12 cellular contexts compared by ENCODE assay signal in genomic region chr3:64166584-64167155, GRCh38. TPM values are rescaled to one million over a fixed set of nuclear protein-coding genes. Genes with fewer than 3 reads are reported as not detected.
A peak's percentile ranks its signal among the peaks of the same experiment; 100 is the strongest.
DNase-seq lines count a peak whose midpoint lies in the region; ATAC-seq and TF ChIP-seq lines count a peak whose summit lies in the region.
"Had no signal": no experiment of that assay in that cellular context is flagged by ENCODE, and none has a peak within 500 bp of the region (broad histone marks: within the 10 kb centered on the region; RNA-seq: fewer than 3 reads in every experiment).

No MANE protein-coding gene starts in this region.

- no peaks in the 10 kb centered on the region for H3K9me2 ChIP-seq in HCT116 (ENCODE audit: insufficient read depth)

- no peak for TF ChIP-seq POLR2A in HCT116 (IDR thresholded peaks at IDR 0.05; ENCODE audit: borderline replicate concordance, extremely low read depth, insufficient read depth, insufficient read length)

- no peaks in the 10 kb centered on the region for H3K4me1 ChIP-seq in A673 (ENCODE audit: insufficient read depth, low read length, poor library complexity, severe bottlenecking)
- H3K4me1 ChIP-seq in HCT116 (ENCODE audit: control insufficient read depth in 1 of 2, insufficient read depth in 2 of 2, low read length in 2 of 2) = no peaks in the 10 kb centered on the region

- H3K4me3 ChIP-seq in A673 (ENCODE audit: low read depth, low read length, poor library complexity, severe bottlenecking) (no peak overlapping the region), HCT116 (replicated peaks in 1 of 2; ENCODE audit: low read depth in 1 of 2, low read length in 2 of 2) (no peak overlapping the region), brain microvascular endothelial cell (ENCODE audit: low read depth, low read length) (no peak overlapping the region)

- H3K9me3 ChIP-seq in A673 (ENCODE audit: low read depth, low read length, poor library complexity, severe bottlenecking) (no peaks in the 10 kb centered on the region), HCT116 (ENCODE audit: control insufficient read depth in 1 of 2, insufficient read depth in 1 of 2, low read depth in 1 of 2, low read length in 2 of 2) (no peaks in the 10 kb centered on the region)

- POLR2A ChIA-PET in A673 (lab: Charles Lee; ENCODE audit: low non-redundant PET) = no interaction called here
- POLR2A ChIA-PET in HCT116 (lab: Charles Lee) = no interaction called here

- no peak overlapping the region for H3K9ac ChIP-seq in HCT116 (ENCODE audit: low read length)

- BruUV-seq in A673 (replicated peaks; lab: Mats Ljungman, UMichigan) (no TSS peak), HCT116 (replicated peaks; lab: Mats Ljungman, UMichigan) (no TSS peak), Calu3 (replicated peaks; lab: Mats Ljungman, UMichigan) (no TSS peak)

- H3K27ac Mint-ChIP-seq in Calu3 (ENCODE audit: unreplicated experiment) = no peak overlapping the region
- H3K27ac Mint-ChIP-seq: progenitor cell of endocrine pancreas; T-helper 2 cell treated with Interferon-gamma antibody and Interleukin-4, amounts not matched to agents 5 μg/mL and 100 μg/mL, for 36 hours had no signal

- intact Hi-C loops in A673 (cut with micrococcal nuclease; ENCODE audit: unreplicated experiment) = loop anchor here (5.0 kb wide), 1 partner anchor 134 kb away; no protein-coding TSS in a partner anchor
- intact Hi-C loops in HCT116 (cut with micrococcal nuclease) = loop anchor here (2.0 kb wide), 1 partner anchor 136 kb away; no protein-coding TSS in a partner anchor
- intact Hi-C loops in Calu3 (cut with micrococcal nuclease; ENCODE audit: unreplicated experiment) = no loop called here

- H3K36me3 ChIP-seq in A673 (ENCODE audit: insufficient read depth, low read length, poor library complexity, severe bottlenecking) = no peaks in the 10 kb centered on the region
- no peaks in the 10 kb centered on the region for H3K36me3 ChIP-seq in HCT116 (ENCODE audit: control insufficient read depth in 1 of 2, insufficient read depth in 2 of 2, low read length in 2 of 2)
- no peaks in the 10 kb centered on the region for H3K36me3 ChIP-seq in brain microvascular endothelial cell (replicated peaks)

- no peaks in the 10 kb centered on the region for H3K27me3 Mint-ChIP-seq in Calu3 (ENCODE audit: unreplicated experiment)
- H3K27me3 Mint-ChIP-seq: progenitor cell of endocrine pancreas had no signal

- H2AFZ ChIP-seq in HCT116 (ENCODE audit: low read depth, low read length, poor library complexity, severe bottlenecking) = no peak overlapping the region

- H3K27me3 ChIP-seq in A673 (replicated peaks; ENCODE audit: insufficient read depth, low read depth, low read length, poor library complexity) (no peaks in the 10 kb centered on the region), HCT116 (ENCODE audit: insufficient read depth, low read length) (peaks cover 28% of the 10 kb centered on the region), brain microvascular endothelial cell (replicated peaks) (no peaks in the 10 kb centered on the region)

- RAD21 ChIA-PET in HCT116 (lab: Charles Lee; ENCODE audit: low non-redundant PET in 1 of 2, low total read pairs in 2 of 2, uncharacterized antibody in 2 of 2, unreplicated experiment in 2 of 2) = no interaction called here

- in situ Hi-C loops in brain microvascular endothelial cell (cut with HindIII; ENCODE audit: low pct_ligation_motif_present, low sequenced_read_pairs) = no loop called here

- ATAC-seq in HCT116 (peak; percentile 57), HG03196 (IDR thresholded peaks at IDR 0.05; ENCODE audit: unreplicated experiment) (no peak)

- peak; percentile 45 for DNase-seq in A673 (ENCODE audit: low spot score)
- DNase-seq in HCT116 (ENCODE audit: low read depth, low spot score) = peak; percentile 10
- no peak for DNase-seq in brain microvascular endothelial cell
- peak; percentile 73 for DNase-seq in iPS-NIHi7 (ENCODE audit: extremely low spot score)
- no peak for DNase-seq in GDM1 (lab: John Stamatoyannopoulos, UW)
- DNase-seq in Calu3 = no peak
- DNase-seq in GF-D8 (lab: John Stamatoyannopoulos, UW) = no peak
- DNase-seq: activated CD8-positive, alpha-beta memory T cell treated with anti-CD3 and anti-CD28 coated beads, Interleukin-2, amount 50 U/mL, for 4 hours; DND-41 had no signal

- H3K36me3 Mint-ChIP-seq in Calu3 (ENCODE audit: insufficient read depth, unreplicated experiment) = peaks cover 5% of the 10 kb centered on the region

- no peaks in the 10 kb centered on the region for H3K79me2 ChIP-seq in HCT116 (ENCODE audit: insufficient read depth, low read length)

- no peak overlapping the region for H3K4me3 Mint-ChIP-seq in Calu3 (ENCODE audit: low read depth, unreplicated experiment)
- H3K4me3 Mint-ChIP-seq: T-helper 2 cell treated with Interferon-gamma antibody and Interleukin-4, amounts not matched to agents 5 μg/mL and 100 μg/mL, for 36 hours had no signal

- H3K4me1 Mint-ChIP-seq in Calu3 (ENCODE audit: low read depth, unreplicated experiment) = peaks cover 16% of the 10 kb centered on the region

- TF ChIP-seq RAD21 in HCT116 (IDR thresholded peaks at IDR 0.05; ENCODE audit: low read depth) = peak; percentile 48

- no peak overlapping the region for H3K4me2 ChIP-seq in HCT116 (ENCODE audit: low read length)

- no peaks in the 10 kb centered on the region for H3K9me3 Mint-ChIP-seq in Calu3 (ENCODE audit: low read depth, unreplicated experiment)
- H3K9me3 Mint-ChIP-seq: T-helper 2 cell treated with Interferon-gamma antibody and Interleukin-4, amounts not matched to agents 5 μg/mL and 100 μg/mL, for 36 hours had no signal

- H4K20me1 ChIP-seq in HCT116 (ENCODE audit: insufficient read depth) = no peaks in the 10 kb centered on the region

- CTCF ChIA-PET in A673 (lab: Charles Lee) (no interaction called here), HCT116 (lab: Charles Lee) (no interaction called here), Calu3 (lab: Charles Lee) (no interaction called here)

- H3K27ac ChIP-seq in A673 (ENCODE audit: low read depth, low read length, poor library complexity, severe bottlenecking) (no peak overlapping the region), HCT116 (ENCODE audit: low read depth, low read length) (no peak overlapping the region), brain microvascular endothelial cell (no peak overlapping the region)

- TF ChIP-seq CTCF in A673 (conservative IDR thresholded peaks at IDR 0.05; ENCODE audit: low read depth, low read length) (peak; percentile 42; the same call in 1 of the 2 replicates), HCT116 (IDR thresholded peaks at IDR 0.05 in 2 of 3, conservative IDR thresholded peaks at IDR 0.05 in 1 of 3; ENCODE audit: borderline replicate concordance in 1 of 3, insufficient read depth in 1 of 3, low read depth in 2 of 3, low read length in 2 of 3) (peak; percentile 24 to 54 (median 48); a peak in 4 of 6 replicates), brain microvascular endothelial cell (IDR thresholded peaks at IDR 0.05; ENCODE audit: low read depth, low read length, missing control alignments) (peak; percentile 46), Calu3 (IDR thresholded peaks at IDR 0.05; ENCODE audit: unreplicated experiment) (no peak)

TF ChIP-seq in HCT116, 20 proteins besides CTCF, POLR2A, EP300 and RAD21:
- TF ChIP-seq SP1 (IDR thresholded peaks at IDR 0.05; ENCODE audit: low read depth) (no peak), ZNF274 (IDR thresholded peaks at IDR 0.05; ENCODE audit: low read depth, low read length) (no peak), YY1 (IDR thresholded peaks at IDR 0.05; ENCODE audit: extremely low read depth, insufficient replicate concordance, low read depth, low read length) (no peak), MAX (IDR thresholded peaks at IDR 0.05) (no peak), JUND (IDR thresholded peaks at IDR 0.05) (no peak), ZFX (IDR thresholded peaks at IDR 0.05) (no peak), CEBPB (IDR thresholded peaks at IDR 0.05; ENCODE audit: low read depth) (no peak), EGR1 (IDR thresholded peaks at IDR 0.05; ENCODE audit: low read depth) (no peak), EZH2 (IDR thresholded peaks at IDR 0.05) (no peak)

RNA-seq across cellular contexts. Expression of gene PRICKLE2, which starts 58.6 kb away (rescaled TPM):
- total RNA-seq in A673 (2021) (0.04 TPM in 1 of 2 replicates, not detected in the other), HCT116 (2021; ENCODE audit: unreplicated experiment) (0.05 TPM), Calu3 (2022) (1.9 and 4.0 TPM in 2 replicates)
- 0.01 TPM in 1 of 2 replicates, not detected in the other for polyA plus RNA-seq in HCT116 (2012)

Comparison
In these comparisons a context has a peak if more than half of its experiments do, and no peak if none do; other contexts are left out.
1. DNase-seq: peak in A673 (single experiment), HCT116 (single experiment) and iPS-NIHi7 (single experiment); none in brain microvascular endothelial cell (single experiment), GDM1 (single experiment), Calu3 (single experiment) and GF-D8 (single experiment).